Comparison of ENCODE assay signal across 20 cellular contexts in genomic region chr1:107670397-107670796, GRCh38.
"Had no signal": no experiment of that assay in that cellular context is flagged by ENCODE, and none has a peak within 500 bp of the region (broad histone marks: within the 10 kb centered on the region; RNA-seq: fewer than 3 reads in every experiment).

No MANE protein-coding gene starts in this region.

- H3K4me1 Mint-ChIP-seq: activated B cell treated with CpG ODN at 0.5 μM for 24 hours had no signal

- FAIRE-seq: colon, TTC549 had no signal

- H3K27me3 ChIP-seq: upper lobe of left lung had no signal

- H3K27ac ChIP-seq: lower lobe of right lung, parathyroid adenoma, upper lobe of left lung had no signal

- H3K9me3 Mint-ChIP-seq: activated T-cell treated with anti-CD3 and anti-CD28 coated beads, Interleukin-2, amount 50 U/mL, for 72 hours; immature natural killer cell had no signal

- H3K27me3 Mint-ChIP-seq: activated B cell treated with CpG ODN at 0.5 μM for 24 hours had no signal

- H3K9me3 ChIP-seq: lower lobe of right lung, upper lobe of left lung had no signal

- H3K27ac Mint-ChIP-seq: activated B cell treated with CpG ODN at 0.5 μM for 24 hours; activated naive CD4-positive, alpha-beta T cell treated with anti-CD3 and anti-CD28 coated beads, Interleukin-2, amount 50 U/mL, for 72 hours; activated T-cell treated with anti-CD3 and anti-CD28 coated beads, Interleukin-2, amount 50 U/mL, for 72 hours; immature natural killer cell had no signal

- H3K9ac ChIP-seq: parathyroid adenoma had no signal

- H3K36me3 ChIP-seq: lower lobe of right lung, upper lobe of left lung had no signal

- ATAC-seq: activated naive CD4-positive, alpha-beta T cell treated with anti-CD3 and anti-CD28 coated beads, Interleukin-2, amount 50 U/mL, for 72 hours; activated T-cell treated with anti-CD3 and anti-CD28 coated beads, Interleukin-2, amount 50 U/mL, for 72 hours had no signal

- H3K4me3 Mint-ChIP-seq: activated B cell treated with CpG ODN at 0.5 μM for 24 hours; activated T-cell treated with anti-CD3 and anti-CD28 coated beads, Interleukin-2, amount 50 U/mL, for 72 hours; immature natural killer cell; neural crest cell had no signal

- H3K79me2 ChIP-seq: parathyroid adenoma had no signal

- H3K4me3 ChIP-seq: lower lobe of right lung, upper lobe of left lung had no signal

- DNase-seq: activated B cell treated with CpG ODN at 0.5 μM for 24 hours; activated CD4-positive, alpha-beta T cell treated with anti-CD3 and anti-CD28 coated beads for 48 hours; activated CD8-positive, alpha-beta memory T cell treated with anti-CD3 and anti-CD28 coated beads, Interleukin-2, amount 50 U/mL, for 48 hours; activated gamma-delta T cell; activated T-cell treated with anti-CD3 and anti-CD28 coated beads, Interleukin-2, amount 50 U/mL, for 72 hours; caudate nucleus; head of caudate nucleus; immature natural killer cell; retina; stimulated activated CD4-positive, alpha-beta T cell treated with anti-CD3 and anti-CD28 coated beads, Interleukin-15, amount 100 ng/mL, for 24 hours; stimulated activated CD4-positive, alpha-beta T cell treated with anti-CD3 and anti-CD28 coated beads, Interleukin-4, amount 100 ng/mL, for 1 hour; stimulated activated naive CD4-positive, alpha-beta T cell; T-helper 2 cell had no signal
